3 cellular contexts compared by ENCODE assay signal in genomic region chr2:158022888-158023287, GRCh38.
"Had no signal": no experiment of that assay in that cellular context is flagged by ENCODE, and none has a peak within 500 bp of the region (broad histone marks: within the 10 kb centered on the region; RNA-seq: fewer than 3 reads in every experiment).

No MANE protein-coding gene starts in this region.

- ATAC-seq: GM12878 had no signal

- DNase-seq: GDM1, GF-D8 had no signal

- H3K4me3 ChIP-seq: GM12878 had no signal
